Comparison of ENCODE assay signal across 11 cellular contexts in the genomic region with DNA sequence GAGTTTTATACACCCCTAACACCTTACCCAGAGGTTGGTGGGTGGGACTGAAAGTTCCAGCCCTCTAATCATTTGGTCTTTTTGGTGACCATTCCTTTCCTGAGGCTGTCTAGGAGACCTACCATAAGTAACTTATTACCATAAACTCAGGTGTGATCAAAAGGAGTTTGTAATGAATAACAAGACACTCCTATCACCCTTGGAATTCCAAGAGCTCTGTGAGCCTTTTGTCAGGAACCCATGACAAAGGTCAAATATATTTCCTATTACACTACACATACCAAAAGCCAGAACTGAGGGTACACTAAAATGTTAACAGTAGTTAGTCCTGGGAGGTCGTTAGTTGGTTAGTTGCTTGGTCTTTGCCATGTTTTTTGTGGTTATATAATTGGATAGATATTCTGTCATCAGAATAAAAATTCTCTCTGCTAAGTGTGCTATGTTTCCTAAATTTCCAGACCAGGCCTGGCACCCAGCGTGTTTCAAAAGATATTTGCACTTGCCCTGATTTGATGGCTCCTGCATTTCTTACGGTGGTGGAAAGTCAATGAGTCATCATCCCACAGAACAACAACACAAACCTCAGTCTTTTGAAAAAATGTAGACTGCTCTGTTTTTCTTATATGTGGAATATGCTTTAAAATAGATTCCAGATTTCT. TPM values are rescaled to one million over a fixed set of nuclear protein-coding genes. Genes with fewer than 3 reads are reported as not detected.
DNase-seq lines count a peak whose midpoint lies in the region; ATAC-seq and TF ChIP-seq lines count a peak whose summit lies in the region.
"Had no signal": no experiment of that assay in that cellular context is flagged by ENCODE, and none has a peak within 500 bp of the region (broad histone marks: within the 10 kb centered on the region; RNA-seq: fewer than 3 reads in every experiment).

No MANE protein-coding gene starts in this region.

- 0 out of 2 replicates have a peak overlapping the region, but pooled peaks have one; percentile 0 for H3K27ac ChIP-seq in HUES6 (ENCODE audit: low read depth, low read length)

- DNase-seq in AG10803 (ENCODE audit: low read depth) (peak; percentile 95), choroid plexus epithelial cell (ENCODE audit: low read depth) (peak; percentile 95), mucosa of descending colon (no peak), NCI-H1092 treated with DMSO at 0.1 percent for 48 hours (lab: John Stamatoyannopoulos, UW) (no peak)
- no peak for DNase-seq in activated naive CD4-positive, alpha-beta T cell treated with anti-CD3 and anti-CD28 coated beads, Interleukin-2, amount 50 U/mL, for 16 hours
- DNase-seq: GDM1; stimulated activated CD4-positive, alpha-beta T cell treated with anti-CD3 and anti-CD28 coated beads, Interleukin-15, amount 100 ng/mL, for 24 hours had no signal

- intact Hi-C loops in mucosa of descending colon (cut with DNase I, micrococcal nuclease): no loop called here

- H3K9me3 ChIP-seq in HUES6 (ENCODE audit: control insufficient read depth, insufficient read depth, low read depth, low read length) (no peaks in the 10 kb centered on the region), mucosa of descending colon (no peaks in the 10 kb centered on the region)

- H3K27me3 ChIP-seq in HUES6 (ENCODE audit: control insufficient read depth, insufficient read depth, low read length): no peaks in the 10 kb centered on the region

- ATAC-seq in mucosa of descending colon: peak; percentile 94
- ATAC-seq in HG02885 (IDR thresholded peaks at IDR 0.05; ENCODE audit: poor library complexity, unreplicated experiment): no peak
- no peak for ATAC-seq in GM19467 (IDR thresholded peaks at IDR 0.05; ENCODE audit: unreplicated experiment)
- ATAC-seq: Panc1 had no signal

- TF ChIP-seq CTCF in AG10803 (conservative IDR thresholded peaks at IDR 0.05; ENCODE audit: low read length) (no peak), choroid plexus epithelial cell (conservative IDR thresholded peaks at IDR 0.05; ENCODE audit: low read depth, low read length) (no peak), mucosa of descending colon (IDR thresholded peaks at IDR 0.05) (no peak)

- H3K9ac ChIP-seq in HUES6 (ENCODE audit: low read length): no peak overlapping the region

- H3K4me1 ChIP-seq in HUES6 (ENCODE audit: control insufficient read depth, insufficient read depth, low read length) (no peaks in the 10 kb centered on the region), mucosa of descending colon (ENCODE audit: low read depth) (peaks cover 6% of the 10 kb centered on the region)

- H3K4me3 ChIP-seq in AG10803 (ENCODE audit: low read length) (no peak overlapping the region), HUES6 (ENCODE audit: low read depth, low read length) (no peak overlapping the region), choroid plexus epithelial cell (ENCODE audit: low read depth, low read length) (no peak overlapping the region), mucosa of descending colon (no peak overlapping the region)

- H3K36me3 ChIP-seq in HUES6 (ENCODE audit: control insufficient read depth, insufficient read depth, low read length) (peaks cover 91% of the 10 kb centered on the region), mucosa of descending colon (ENCODE audit: low read depth) (no peaks in the 10 kb centered on the region)

RNA-seq across cellular contexts. Expression of a gene that starts 27.0 kb away (rescaled TPM):
- total RNA-seq in mucosa of descending colon: 1 to 10 TPM; 3.9 to 8.0 (median 7.4) TPM

RNA-seq across cellular contexts. Expression of a gene that starts 50.2 kb away (rescaled TPM):
- total RNA-seq in mucosa of descending colon: 10 to 100 TPM; 35.9 to 73.3 (median 37.3) TPM

Comparison
In these comparisons a context has a peak if more than half of its experiments do, and no peak if none do; other contexts are left out.
1. DNase-seq: peak in AG10803 (single experiment) and choroid plexus epithelial cell (single experiment); none in mucosa of descending colon (0 of 3), NCI-H1092 treated with DMSO at 0.1 percent for 48 hours (single experiment) and activated naive CD4-positive, alpha-beta T cell treated with anti-CD3 and anti-CD28 coated beads, Interleukin-2, amount 50 U/mL, for 16 hours (single experiment).